Comparison of ENCODE assay signal across 15 cellular contexts in the genomic region with DNA sequence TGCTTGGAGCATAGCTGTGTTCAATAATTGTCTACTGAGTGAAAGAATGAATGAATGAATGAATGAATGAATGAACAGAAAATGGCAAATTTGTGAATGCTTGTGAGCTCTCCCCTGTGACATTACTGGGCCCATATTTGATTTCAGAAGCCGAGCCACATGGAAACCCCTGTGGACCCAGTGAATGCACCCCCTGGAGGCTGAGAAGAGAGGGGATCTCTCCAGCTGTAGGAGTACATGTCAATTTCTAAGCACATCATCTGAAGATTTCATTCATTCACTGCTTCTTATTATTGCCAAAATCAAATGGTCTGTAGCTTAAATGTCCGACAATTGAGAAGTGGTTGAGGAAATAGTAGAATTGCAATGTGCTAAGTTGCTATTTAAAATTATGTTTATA. TPM values are rescaled to one million over a fixed set of nuclear protein-coding genes. Genes with fewer than 3 reads are reported as not detected.
DNase-seq lines count a peak whose midpoint lies in the region; ATAC-seq and TF ChIP-seq lines count a peak whose summit lies in the region.
"Had no signal": no experiment of that assay in that cellular context is flagged by ENCODE, and none has a peak within 500 bp of the region (broad histone marks: within the 10 kb centered on the region; RNA-seq: fewer than 3 reads in every experiment).

No MANE protein-coding gene starts in this region.

- in situ Hi-C loops in astrocyte of the cerebellum (cut with HindIII; ENCODE audit: low sequenced_read_pairs) = no loop called here

- peak; percentile 56 for DNase-seq in H7
- no peak for DNase-seq in astrocyte of the cerebellum (ENCODE audit: low read depth)
- DNase-seq in esophagus muscularis mucosa (ENCODE audit: extremely low spot score) = peak; percentile 26
- DNase-seq in type B pancreatic cell (ENCODE audit: extremely low spot score, unreplicated experiment) = no peak
- no peak for DNase-seq in hepatic stellate cell (ENCODE audit: low spot score)
- DNase-seq in SKM-1 treated with dmso at 0.1 percent for 144 hours (lab: John Stamatoyannopoulos, UW; ENCODE audit: unreplicated experiment) = no peak
- DNase-seq: CD8-positive, alpha-beta T cell; DMS79 treated with DMSO at 0.1 percent for 48 hours; NCI-H1092 treated with DMSO at 0.1 percent for 48 hours; NCI-H2081 treated with DMSO at 0.1 percent for 48 hours; NCI-H510A; NCI-H82; PC-9; SJCRH30 had no signal

- peak; percentile 11 for TF ChIP-seq CTCF in astrocyte of the cerebellum (IDR thresholded peaks at IDR 0.05; ENCODE audit: low read depth, low read length, missing control alignments)
- TF ChIP-seq CTCF in esophagus muscularis mucosa (IDR thresholded peaks at IDR 0.05) = no peak
- TF ChIP-seq CTCF in type B pancreatic cell (conservative IDR thresholded peaks at IDR 0.05) = peak; percentile 40

- H3K4me3 Mint-ChIP-seq in type B pancreatic cell = no peak overlapping the region
- H3K4me3 Mint-ChIP-seq: CD8-positive, alpha-beta T cell had no signal

- WGBS in esophagus muscularis mucosa = 85% methylated on average over 2 of the region's 2 CpGs

- no peak overlapping the region for H3K27ac ChIP-seq in esophagus muscularis mucosa (replicated peaks in 1 of 4)
- H3K27ac ChIP-seq: PC-9, SJCRH30 had no signal

- no peaks in the 10 kb centered on the region for H3K9me3 ChIP-seq in esophagus muscularis mucosa
- H3K9me3 ChIP-seq: SJCRH30 had no signal

- no peaks in the 10 kb centered on the region for H3K9me3 Mint-ChIP-seq in type B pancreatic cell
- H3K9me3 Mint-ChIP-seq: CD8-positive, alpha-beta T cell had no signal

- H3K27me3 ChIP-seq in H7 (ENCODE audit: control insufficient read depth, insufficient read depth, low read length) = no peaks in the 10 kb centered on the region
- H3K27me3 ChIP-seq in esophagus muscularis mucosa = no peaks in the 10 kb centered on the region
- H3K27me3 ChIP-seq: SJCRH30 had no signal

- H3K27me3 Mint-ChIP-seq in type B pancreatic cell = no peaks in the 10 kb centered on the region

- no peak for TF ChIP-seq POLR2A in esophagus muscularis mucosa (IDR thresholded peaks at IDR 0.05; ENCODE audit: low read depth)

- H3K4me3 ChIP-seq in H7 (ENCODE audit: insufficient read depth, low read depth, low read length) = no peak overlapping the region
- no peak overlapping the region for H3K4me3 ChIP-seq in astrocyte of the cerebellum (ENCODE audit: low read depth, low read length)
- H3K4me3 ChIP-seq in esophagus muscularis mucosa = no peak overlapping the region
- H3K4me3 ChIP-seq: PC-9, SJCRH30 had no signal

- no peak for TF ChIP-seq EP300 in esophagus muscularis mucosa (IDR thresholded peaks at IDR 0.05)

- intact Hi-C loops in esophagus muscularis mucosa (cut with DNase I) = no loop called here

- no peak for ATAC-seq in GM21619 (IDR thresholded peaks at IDR 0.05; ENCODE audit: unreplicated experiment)
- ATAC-seq: CD8-positive, alpha-beta T cell had no signal

- no peaks in the 10 kb centered on the region for H3K4me1 ChIP-seq in esophagus muscularis mucosa
- H3K4me1 ChIP-seq: SJCRH30 had no signal

- peaks cover 10% of the 10 kb centered on the region for H3K4me1 Mint-ChIP-seq in type B pancreatic cell (ENCODE audit: unreplicated experiment)

- no peaks in the 10 kb centered on the region for H3K36me3 ChIP-seq in H7 (replicated peaks; ENCODE audit: control insufficient read depth, insufficient read depth, low read length)
- H3K36me3 ChIP-seq in esophagus muscularis mucosa = no peaks in the 10 kb centered on the region
- H3K36me3 ChIP-seq: SJCRH30 had no signal

- no peak overlapping the region for H3K27ac Mint-ChIP-seq in type B pancreatic cell
- H3K27ac Mint-ChIP-seq: CD8-positive, alpha-beta T cell had no signal

- H3K36me3 Mint-ChIP-seq in type B pancreatic cell = no peaks in the 10 kb centered on the region
- H3K36me3 Mint-ChIP-seq: CD8-positive, alpha-beta T cell had no signal

RNA-seq across cellular contexts. Expression of a gene that starts 58.3 kb away (rescaled TPM):
- 44.5 and 47.9 TPM in 2 replicates for total RNA-seq in H7 (2014; rRNA removed; shearing (Covaris generic))
- 10 to 100 TPM; 41.4 to 60.3 (median 55.3) TPM for total RNA-seq in esophagus muscularis mucosa
- total RNA-seq in type B pancreatic cell (ENCODE audit: low replicate concordance) = 61.6 and 67.4 TPM in 2 replicates
- total RNA-seq: CD8-positive, alpha-beta T cell had no signal

Comparison
In these comparisons a context has a peak if more than half of its experiments do, and no peak if none do; other contexts are left out.
1. DNase-seq: peak in H7 (single experiment) and esophagus muscularis mucosa (single experiment); none in astrocyte of the cerebellum (single experiment), type B pancreatic cell (single experiment), hepatic stellate cell (single experiment) and SKM-1 treated with dmso at 0.1 percent for 144 hours (single experiment).
2. CTCF ChIP-seq: peak in astrocyte of the cerebellum (single experiment) and type B pancreatic cell (single experiment); none in esophagus muscularis mucosa (0 of 3).